Comparison of ENCODE assay signal across 10 cellular contexts in the genomic region with DNA sequence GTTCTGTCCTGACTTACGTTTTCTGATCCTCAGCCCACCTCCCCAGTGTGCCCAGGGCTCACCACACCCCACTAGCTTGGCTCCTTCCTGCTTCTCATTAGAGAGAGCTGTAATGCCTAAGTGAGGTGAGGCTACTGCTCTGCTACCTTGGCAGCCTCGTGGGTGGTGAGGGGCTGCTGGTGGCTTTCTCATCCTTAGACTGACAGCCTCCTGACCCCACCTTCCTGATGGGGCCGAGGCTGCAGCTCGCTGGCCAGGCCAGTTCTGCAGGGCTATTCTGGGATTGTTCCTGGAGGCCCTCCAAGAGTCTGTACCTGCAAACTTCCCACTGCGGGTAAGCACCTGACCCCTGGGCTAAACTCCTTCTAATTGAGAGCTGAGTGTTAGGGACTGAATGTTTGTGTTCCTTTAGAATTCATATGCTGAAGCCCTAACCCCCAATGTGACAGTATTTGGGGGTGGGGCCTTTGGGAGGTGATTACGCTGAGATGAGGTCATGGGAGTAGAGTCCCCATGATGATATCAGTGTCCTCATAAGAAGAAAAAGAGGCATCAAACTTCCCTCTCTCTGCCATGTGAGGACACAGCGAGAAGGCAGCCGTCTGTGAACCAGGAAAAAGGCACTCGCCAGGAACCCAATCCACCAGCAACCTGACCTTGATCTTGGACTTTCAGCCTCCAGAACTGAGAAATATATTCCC. TPM values are rescaled to one million over a fixed set of nuclear protein-coding genes. Genes with fewer than 3 reads are reported as not detected.
DNase-seq lines count a peak whose midpoint lies in the region; ATAC-seq and TF ChIP-seq lines count a peak whose summit lies in the region.
"Had no signal": no experiment of that assay in that cellular context is flagged by ENCODE, and none has a peak within 500 bp of the region (broad histone marks: within the 10 kb centered on the region; RNA-seq: fewer than 3 reads in every experiment).

No MANE protein-coding gene starts in this region.

- H3K9me3 Mint-ChIP-seq in activated CD4-positive, alpha-beta T cell treated with anti-CD3 and anti-CD28 coated beads, Interleukin-2, amount 10 ng/mL, durations not matched to agents 7 days and 5 days = no peaks in the 10 kb centered on the region
- no peaks in the 10 kb centered on the region for H3K9me3 Mint-ChIP-seq in stimulated activated memory B cell treated with anti-CD40 and anti-IgM and Interleukin-4, amounts not matched to agents 10 μg/mL and 1 μg/mL and 100 μg/mL, for 72 hours
- H3K9me3 Mint-ChIP-seq in activated CD4-positive, alpha-beta memory T cell treated with anti-CD3 and anti-CD28 coated beads, Interleukin-2, amount 10 ng/mL, durations not matched to agents 7 days and 5 days = no peaks in the 10 kb centered on the region
- H3K9me3 Mint-ChIP-seq: activated T-cell treated with anti-CD3 and anti-CD28 coated beads, Interleukin-2, amount 50 U/mL, for 72 hours had no signal

- H3K27ac ChIP-seq in coronary artery = no peak overlapping the region

- peak overlapping the region; percentile 41 for H3K27ac Mint-ChIP-seq in activated CD4-positive, alpha-beta T cell treated with anti-CD3 and anti-CD28 coated beads, Interleukin-2, amount 10 ng/mL, durations not matched to agents 7 days and 5 days
- H3K27ac Mint-ChIP-seq in stimulated activated memory B cell treated with anti-CD40 and anti-IgM and Interleukin-4, amounts not matched to agents 10 μg/mL and 1 μg/mL and 100 μg/mL, for 72 hours = peak overlapping the region; percentile 86
- H3K27ac Mint-ChIP-seq in activated CD4-positive, alpha-beta memory T cell treated with anti-CD3 and anti-CD28 coated beads, Interleukin-2, amount 10 ng/mL, durations not matched to agents 7 days and 5 days = no peak overlapping the region
- H3K27ac Mint-ChIP-seq: activated T-cell treated with anti-CD3 and anti-CD28 coated beads, Interleukin-2, amount 50 U/mL, for 72 hours had no signal

- ATAC-seq in HG03342 (IDR thresholded peaks at IDR 0.05; ENCODE audit: unreplicated experiment) = peak; percentile 29
- peak; percentile 67 for ATAC-seq in stimulated activated memory B cell treated with anti-CD40 and anti-IgM and Interleukin-4, amounts not matched to agents 10 μg/mL and 1 μg/mL and 100 μg/mL, for 72 hours

- no peak overlapping the region for H3K4me3 Mint-ChIP-seq in activated CD4-positive, alpha-beta T cell treated with anti-CD3 and anti-CD28 coated beads, Interleukin-2, amount 10 ng/mL, durations not matched to agents 7 days and 5 days
- H3K4me3 Mint-ChIP-seq in stimulated activated memory B cell treated with anti-CD40 and anti-IgM and Interleukin-4, amounts not matched to agents 10 μg/mL and 1 μg/mL and 100 μg/mL, for 72 hours = peak overlapping the region; percentile 36
- no peak overlapping the region for H3K4me3 Mint-ChIP-seq in activated CD4-positive, alpha-beta memory T cell treated with anti-CD3 and anti-CD28 coated beads, Interleukin-2, amount 10 ng/mL, durations not matched to agents 7 days and 5 days

- no peaks in the 10 kb centered on the region for H3K27me3 Mint-ChIP-seq in activated CD4-positive, alpha-beta T cell treated with anti-CD3 and anti-CD28 coated beads, Interleukin-2, amount 10 ng/mL, durations not matched to agents 7 days and 5 days
- no peaks in the 10 kb centered on the region for H3K27me3 Mint-ChIP-seq in stimulated activated memory B cell treated with anti-CD40 and anti-IgM and Interleukin-4, amounts not matched to agents 10 μg/mL and 1 μg/mL and 100 μg/mL, for 72 hours
- peaks cover 5% of the 10 kb centered on the region for H3K27me3 Mint-ChIP-seq in activated CD4-positive, alpha-beta memory T cell treated with anti-CD3 and anti-CD28 coated beads, Interleukin-2, amount 10 ng/mL, durations not matched to agents 7 days and 5 days

- no peaks in the 10 kb centered on the region for H3K36me3 Mint-ChIP-seq in activated CD4-positive, alpha-beta T cell treated with anti-CD3 and anti-CD28 coated beads, Interleukin-2, amount 10 ng/mL, durations not matched to agents 7 days and 5 days (ENCODE audit: low read depth)
- H3K36me3 Mint-ChIP-seq in stimulated activated memory B cell treated with anti-CD40 and anti-IgM and Interleukin-4, amounts not matched to agents 10 μg/mL and 1 μg/mL and 100 μg/mL, for 72 hours = no peaks in the 10 kb centered on the region
- H3K36me3 Mint-ChIP-seq in activated CD4-positive, alpha-beta memory T cell treated with anti-CD3 and anti-CD28 coated beads, Interleukin-2, amount 10 ng/mL, durations not matched to agents 7 days and 5 days (ENCODE audit: low read depth) = no peaks in the 10 kb centered on the region

- H3K4me1 Mint-ChIP-seq in activated CD4-positive, alpha-beta T cell treated with anti-CD3 and anti-CD28 coated beads, Interleukin-2, amount 10 ng/mL, durations not matched to agents 7 days and 5 days = peaks cover 8% of the 10 kb centered on the region
- peaks cover 50% of the 10 kb centered on the region for H3K4me1 Mint-ChIP-seq in stimulated activated memory B cell treated with anti-CD40 and anti-IgM and Interleukin-4, amounts not matched to agents 10 μg/mL and 1 μg/mL and 100 μg/mL, for 72 hours
- peaks cover 4% of the 10 kb centered on the region for H3K4me1 Mint-ChIP-seq in activated CD4-positive, alpha-beta memory T cell treated with anti-CD3 and anti-CD28 coated beads, Interleukin-2, amount 10 ng/mL, durations not matched to agents 7 days and 5 days

- TF ChIP-seq CTCF in coronary artery (IDR thresholded peaks at IDR 0.05) = no peak

- POLR2A ChIA-PET in activated CD4-positive, alpha-beta T cell treated with anti-CD3 and anti-CD28 coated beads, Interleukin-2, amount 10 ng/mL, durations not matched to agents 7 days and 5 days (lab: Charles Lee) = no interaction called here
- POLR2A ChIA-PET in activated CD4-positive, alpha-beta memory T cell treated with anti-CD3 and anti-CD28 coated beads, Interleukin-2, amount 10 ng/mL, durations not matched to agents 7 days and 5 days (lab: Charles Lee) = no interaction called here

- CTCF ChIA-PET in activated CD4-positive, alpha-beta T cell treated with anti-CD3 and anti-CD28 coated beads, Interleukin-2, amount 10 ng/mL, durations not matched to agents 7 days and 5 days (lab: Charles Lee) = interaction anchor here (1.3 kb wide), 1 partner anchor 19 kb away, joined by 4 read pairs; no protein-coding TSS in a partner anchor
- CTCF ChIA-PET in activated CD4-positive, alpha-beta memory T cell treated with anti-CD3 and anti-CD28 coated beads, Interleukin-2, amount 10 ng/mL, durations not matched to agents 7 days and 5 days (lab: Charles Lee) = interaction anchor here (1.0 kb wide), 1 partner anchor 20 kb away, joined by 4 read pairs; no protein-coding TSS in a partner anchor

- H3K4me3 ChIP-seq in coronary artery = no peak overlapping the region

- no peak for DNase-seq in activated CD4-positive, alpha-beta T cell treated with anti-CD3 and anti-CD28 coated beads, Interleukin-2, amount 10 ng/mL, durations not matched to agents 7 days and 5 days
- no peak for DNase-seq in activated CD4-positive, alpha-beta T cell treated with anti-CD3 and anti-CD28 coated beads for 4 hours
- DNase-seq in coronary artery (ENCODE audit: low spot score) (peak; percentile 46), NCI-H1694 treated with DMSO at 0.1 percent for 48 hours (lab: John Stamatoyannopoulos, UW) (no peak), inferior parietal cortex (ENCODE audit: extremely low spot score) (no peak)
- no peak for DNase-seq in activated CD4-positive, alpha-beta memory T cell treated with anti-CD3 and anti-CD28 coated beads, Interleukin-2, amount 10 ng/mL, durations not matched to agents 7 days and 5 days
- DNase-seq: ACHN had no signal

RNA-seq across cellular contexts. Expression of a gene that starts 38.1 kb away (rescaled TPM):
- total RNA-seq in activated CD4-positive, alpha-beta T cell treated with anti-CD3 and anti-CD28 coated beads, Interleukin-2, amount 10 ng/mL, durations not matched to agents 7 days and 5 days = 10 to 100 TPM; 58.2 to 70.4 TPM
- 100 to 1,000 TPM in 1 of 2 experiments, 10 to 100 TPM in 1; 99.8 to 100 TPM for total RNA-seq in activated CD4-positive, alpha-beta memory T cell treated with anti-CD3 and anti-CD28 coated beads, Interleukin-2, amount 10 ng/mL, durations not matched to agents 7 days and 5 days
